20 cellular contexts compared by ENCODE assay signal in the genomic region with DNA sequence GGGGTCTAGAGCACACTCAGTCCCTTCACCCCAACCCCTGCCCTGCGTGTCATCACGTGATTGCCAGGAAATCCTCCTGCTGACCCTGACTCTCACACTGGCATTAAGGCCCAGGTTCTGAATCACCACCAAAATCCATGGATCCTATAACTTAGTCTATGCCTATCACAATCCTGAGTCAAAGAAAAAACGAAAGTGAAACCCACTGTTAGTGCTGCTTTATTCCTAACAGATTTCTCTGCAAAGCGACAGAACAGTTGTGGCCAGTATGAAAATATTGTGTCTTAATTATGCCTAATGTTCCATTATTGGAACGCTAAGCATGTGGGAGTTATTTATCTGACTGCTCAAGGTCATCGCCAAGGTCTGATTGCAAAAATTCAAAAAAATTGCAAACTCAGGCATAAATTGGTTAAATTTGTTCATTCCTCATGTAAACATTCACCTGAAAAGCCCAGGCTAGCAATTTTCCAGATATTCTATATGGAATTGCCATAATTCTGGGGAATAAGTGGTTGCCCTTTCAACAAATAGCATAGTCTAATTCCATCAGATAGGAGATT.
"Had no signal": no experiment of that assay in that cellular context is flagged by ENCODE, and none has a peak within 500 bp of the region (broad histone marks: within the 10 kb centered on the region; RNA-seq: fewer than 3 reads in every experiment).

No MANE protein-coding gene starts in this region.

- H3K9me3 ChIP-seq: adrenal gland, right atrium auricular region, thyroid gland had no signal

- H3K27me3 ChIP-seq: adrenal gland, dorsolateral prefrontal cortex, right atrium auricular region, thyroid gland had no signal

- H3K36me3 ChIP-seq: adrenal gland, right atrium auricular region, thyroid gland had no signal

- H3K27ac ChIP-seq: adrenal gland, right atrium auricular region, thyroid gland had no signal

- H3K36me3 Mint-ChIP-seq: activated naive CD4-positive, alpha-beta T cell treated with anti-CD3 and anti-CD28 coated beads, Interleukin-2, amount 50 U/mL, for 24 hours; stimulated activated naive B cell treated with anti-CD40 and anti-IgM and Interleukin-4, amounts not matched to agents 10 μg/mL and 1 μg/mL and 100 μg/mL, for 72 hours had no signal

- H3K4me3 ChIP-seq: adrenal gland, dorsolateral prefrontal cortex, right atrium auricular region, thyroid gland had no signal

- H3K4me3 Mint-ChIP-seq: activated naive CD4-positive, alpha-beta T cell treated with anti-CD3 and anti-CD28 coated beads, Interleukin-2, amount 50 U/mL, for 24 hours; activated T-cell treated with anti-CD3 and anti-CD28 coated beads, Interleukin-2, amount 50 U/mL, for 24 hours; nephron; stimulated activated naive B cell treated with anti-CD40 and anti-IgM and Interleukin-4, amounts not matched to agents 10 μg/mL and 1 μg/mL and 100 μg/mL, for 72 hours had no signal

- H3K4me1 ChIP-seq: adrenal gland, right atrium auricular region, thyroid gland had no signal

- ATAC-seq: activated CD4-positive, CD25-positive, alpha-beta regulatory T cell treated with anti-CD3 and anti-CD28 coated beads, Interleukin-2, amount 50 U/mL, for 24 hours; left ventricle myocardium superior; stimulated activated naive B cell treated with anti-CD40 and anti-IgM and Interleukin-4, amounts not matched to agents 10 μg/mL and 1 μg/mL and 100 μg/mL, for 72 hours had no signal

- H3K27me3 Mint-ChIP-seq: activated naive CD4-positive, alpha-beta T cell treated with anti-CD3 and anti-CD28 coated beads, Interleukin-2, amount 50 U/mL, for 24 hours; activated T-cell treated with anti-CD3 and anti-CD28 coated beads, Interleukin-2, amount 50 U/mL, for 24 hours; progenitor cell of endocrine pancreas; stimulated activated naive B cell treated with anti-CD40 and anti-IgM and Interleukin-4, amounts not matched to agents 10 μg/mL and 1 μg/mL and 100 μg/mL, for 72 hours had no signal

- FAIRE-seq: endometrium, keratinocyte, urothelium cell line had no signal

- H3K4me1 Mint-ChIP-seq: activated naive CD4-positive, alpha-beta T cell treated with anti-CD3 and anti-CD28 coated beads, Interleukin-2, amount 50 U/mL, for 24 hours; nephron; stimulated activated naive B cell treated with anti-CD40 and anti-IgM and Interleukin-4, amounts not matched to agents 10 μg/mL and 1 μg/mL and 100 μg/mL, for 72 hours had no signal

- DNase-seq: activated CD4-positive, alpha-beta T cell treated with anti-CD3 and anti-CD28 coated beads, Interleukin-2, amount 50 U/mL, for 4 hours; activated effector memory CD4-positive, alpha-beta T cell treated with Interleukin-2 at 50 U/mL for 16 hours; activated T-cell treated with anti-CD3 and anti-CD28 coated beads, Interleukin-2, amount 50 U/mL, for 24 hours; adrenal gland; dorsolateral prefrontal cortex; hippocampal formation; left ventricle myocardium superior; occipital lobe; stimulated activated CD4-positive, alpha-beta T cell treated with anti-CD3 and anti-CD28 coated beads, Interleukin-15, amount 100 ng/mL, for 24 hours; stimulated activated CD4-positive, alpha-beta T cell treated with anti-CD3 and anti-CD28 coated beads, Interleukin-4, amount 100 ng/mL, for 1 hour; stimulated activated naive B cell treated with anti-CD40 and anti-IgM and Interleukin-4, amounts not matched to agents 10 μg/mL and 1 μg/mL and 100 μg/mL, for 72 hours; thyroid gland had no signal

- H3K27ac Mint-ChIP-seq: activated naive CD4-positive, alpha-beta T cell treated with anti-CD3 and anti-CD28 coated beads, Interleukin-2, amount 50 U/mL, for 24 hours; activated T-cell treated with anti-CD3 and anti-CD28 coated beads, Interleukin-2, amount 50 U/mL, for 24 hours; nephron; progenitor cell of endocrine pancreas; stimulated activated naive B cell treated with anti-CD40 and anti-IgM and Interleukin-4, amounts not matched to agents 10 μg/mL and 1 μg/mL and 100 μg/mL, for 72 hours had no signal
